ENCODE assay signal across 9 cellular contexts in genomic region chr2:231612199-231613053, GRCh38. TPM values are rescaled to one million over a fixed set of nuclear protein-coding genes. Genes with fewer than 3 reads are reported as not detected.
DNase-seq lines count a peak whose midpoint lies in the region; ATAC-seq and TF ChIP-seq lines count a peak whose summit lies in the region.
"Had no signal": no experiment of that assay in that cellular context is flagged by ENCODE, and none has a peak within 500 bp of the region (broad histone marks: within the 10 kb centered on the region; RNA-seq: fewer than 3 reads in every experiment).

No MANE protein-coding gene starts in this region.

- peaks cover 43% of the 10 kb centered on the region for H3K4me1 Mint-ChIP-seq in activated CD4-positive, alpha-beta T cell treated with anti-CD3 and anti-CD28 coated beads, Interleukin-2, amount 10 ng/mL, durations not matched to agents 24 days and 14 days

- H3K9ac ChIP-seq in colonic mucosa (ENCODE audit: low read depth in 2 of 2, low read length in 2 of 2), result peak overlapping the region; percentile 69 to 92
- H3K9ac ChIP-seq in liver (ENCODE audit: low read depth in 1 of 2, low read length in 2 of 2), result no peak overlapping the region

- peak overlapping the region; percentile 98 for H3K27ac Mint-ChIP-seq in activated CD4-positive, alpha-beta T cell treated with anti-CD3 and anti-CD28 coated beads, Interleukin-2, amount 10 ng/mL, durations not matched to agents 24 days and 14 days

- H3K27me3 ChIP-seq in colonic mucosa (no peaks in the 10 kb centered on the region), liver (ENCODE audit: control insufficient read depth in 4 of 4, insufficient read depth in 4 of 4, low read length in 3 of 4) (peaks cover 0 to 6% (median 0%) of the 10 kb centered on the region in 4 donors)

- no peaks in the 10 kb centered on the region for H3K27me3 Mint-ChIP-seq in activated CD4-positive, alpha-beta T cell treated with anti-CD3 and anti-CD28 coated beads, Interleukin-2, amount 10 ng/mL, durations not matched to agents 24 days and 14 days

- H3K36me3 Mint-ChIP-seq in activated CD4-positive, alpha-beta T cell treated with anti-CD3 and anti-CD28 coated beads, Interleukin-2, amount 10 ng/mL, durations not matched to agents 24 days and 14 days (ENCODE audit: low read depth), result no peaks in the 10 kb centered on the region

- H3K9me3 Mint-ChIP-seq in activated CD4-positive, alpha-beta T cell treated with anti-CD3 and anti-CD28 coated beads, Interleukin-2, amount 10 ng/mL, durations not matched to agents 24 days and 14 days, result no peaks in the 10 kb centered on the region

- WGBS in liver, result 14% methylated on average over 22 of the region's 22 CpGs

- H3K9me3 ChIP-seq in colonic mucosa, result no peaks in the 10 kb centered on the region
- H3K9me3 ChIP-seq in liver (ENCODE audit: control insufficient read depth in 4 of 4, low read length in 3 of 4), result no peaks in the 10 kb centered on the region

- TF ChIP-seq CTCF in AG09319 (IDR thresholded peaks at IDR 0.05; ENCODE audit: low read depth, low read length), result peak; percentile 83
- TF ChIP-seq CTCF in colonic mucosa (IDR thresholded peaks at IDR 0.05), result peak; percentile 96
- TF ChIP-seq CTCF in liver (IDR thresholded peaks at IDR 0.05; ENCODE audit: low read depth, low read length, missing input control), result peak; percentile 82

- H3K4me3 ChIP-seq in colonic mucosa, result no peak overlapping the region
- H3K4me3 ChIP-seq in liver (ENCODE audit: low read depth in 1 of 3, low read length in 3 of 3), result no peak overlapping the region
- H3K4me3 ChIP-seq: SK-N-MC had no signal

- peak overlapping the region; percentile 94 for H3K27ac ChIP-seq in colonic mucosa
- peak overlapping the region; percentile 77 to 90 for H3K27ac ChIP-seq in liver (ENCODE audit: low read depth in 1 of 2, low read length in 2 of 2)
- H3K27ac ChIP-seq: SK-N-MC had no signal

- peak; percentile 86 to 90 for TF ChIP-seq RAD21 in liver (IDR thresholded peaks at IDR 0.05)

- intact Hi-C loops in activated CD4-positive, alpha-beta T cell treated with anti-CD3 and anti-CD28 coated beads, Interleukin-2, amount 10 ng/mL, durations not matched to agents 24 days and 14 days (cut with micrococcal nuclease), result loop anchor here (1.0 to 10.0 kb wide), 9 partner anchors 8 to 1952 kb away; partner anchors contain the start of genes NCL, PDE6D, PTMA and USP40
- intact Hi-C loops in colonic mucosa (cut with DNase I), result loop anchor here (2.0 kb wide), 2 partner anchors 62 to 102 kb away; no protein-coding TSS in a partner anchor

- H3K36me3 ChIP-seq in colonic mucosa, result no peaks in the 10 kb centered on the region
- H3K36me3 ChIP-seq in liver (ENCODE audit: control insufficient read depth in 4 of 4, insufficient read depth in 3 of 4, low read depth in 1 of 4, low read length in 3 of 4), result no peaks in the 10 kb centered on the region

- H3K4me1 ChIP-seq in colonic mucosa (peaks cover 33% of the 10 kb centered on the region), liver (ENCODE audit: control insufficient read depth in 4 of 4, insufficient read depth in 4 of 4, low read length in 3 of 4) (peaks cover 6 to 21% (median 16%) of the 10 kb centered on the region in 4 donors)

- peak overlapping the region; percentile 86 for H3K4me3 Mint-ChIP-seq in activated CD4-positive, alpha-beta T cell treated with anti-CD3 and anti-CD28 coated beads, Interleukin-2, amount 10 ng/mL, durations not matched to agents 24 days and 14 days

- peak; percentile 86 for DNase-seq in AG09319 (ENCODE audit: extremely low read depth, low read depth)
- peak; percentile 98 for DNase-seq in NCI-H510A treated with DMSO at 0.1 percent for 48 hours (lab: John Stamatoyannopoulos, UW)
- DNase-seq in activated CD4-positive, alpha-beta T cell treated with anti-CD3 and anti-CD28 coated beads, Interleukin-2, amount 10 ng/mL, durations not matched to agents 24 days and 14 days, result peak; percentile 97
- peak; percentile 97 for DNase-seq in colonic mucosa
- peak; percentile 94 for DNase-seq in stimulated activated CD4-positive, alpha-beta T cell treated with anti-CD3 and anti-CD28 coated beads, Interleukin-4, amount 100 ng/mL, for 1 hour

- ATAC-seq in GM18907 (IDR thresholded peaks at IDR 0.05; ENCODE audit: unreplicated experiment) (peak; percentile 39), HG03342 (IDR thresholded peaks at IDR 0.05; ENCODE audit: unreplicated experiment) (peak; percentile 39)

TF ChIP-seq in liver, 16 proteins besides CTCF, POLR2A, EP300 and RAD21:
- TF ChIP-seq FOXA1 (IDR thresholded peaks at IDR 0.05), result no peak
- TF ChIP-seq ZBTB33 (IDR thresholded peaks at IDR 0.05), result no peak
- TF ChIP-seq, protein P1, sequence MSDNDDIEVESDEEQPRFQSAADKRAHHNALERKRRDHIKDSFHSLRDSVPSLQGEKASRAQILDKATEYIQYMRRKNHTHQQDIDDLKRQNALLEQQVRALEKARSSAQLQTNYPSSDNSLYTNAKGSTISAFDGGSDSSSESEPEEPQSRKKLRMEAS (IDR thresholded peaks at IDR 0.05), result peak; percentile 9
- no peak for TF ChIP-seq NR2F2 (IDR thresholded peaks at IDR 0.05)

RNA-seq across cellular contexts. Expression of gene TEX44, which starts 19.8 kb away (rescaled TPM):
- not detected in 2 replicates for total RNA-seq in activated CD4-positive, alpha-beta T cell treated with anti-CD3 and anti-CD28 coated beads, Interleukin-2, amount 10 ng/mL, durations not matched to agents 24 days and 14 days
- total RNA-seq in colonic mucosa (not detected), liver (not detected)
- polyA plus RNA-seq in liver, result not detected

Comparison
In these comparisons a context has a peak if more than half of its experiments do, and no peak if none do; other contexts are left out.
1. H3K9ac ChIP-seq: peak in colonic mucosa (2 of 2); none in liver (0 of 2).
2. Peak in every context shown above with its lines, with median percentiles within 50 percentile points of each other: DNase-seq and CTCF ChIP-seq.